Comparison of ENCODE assay signal across 8 cellular contexts in genomic region chr19:4732680-4733114, GRCh38. TPM values are rescaled to one million over a fixed set of nuclear protein-coding genes. Genes with fewer than 3 reads are reported as not detected.
A peak's percentile ranks its signal among the peaks of the same experiment; 100 is the strongest.
DNase-seq lines count a peak whose midpoint lies in the region; ATAC-seq lines count a peak whose summit lies in the region.

No MANE protein-coding gene starts in this region.

- intact Hi-C loops in right cardiac atrium (cut with DNase I): loop anchor here (5.0 kb wide), 2 partner anchors 55 to 70 kb away; no protein-coding TSS in a partner anchor
- intact Hi-C loops in sciatic nerve (cut with DNase I): loop anchor here (10.0 kb wide), 1 partner anchor 62 kb away; the partner anchor contains the start of gene FEM1A

- H3K9me3 ChIP-seq in right cardiac atrium (ENCODE audit: control insufficient read depth, low read length): no peaks in the 10 kb centered on the region

- no peaks in the 10 kb centered on the region for H3K4me1 ChIP-seq in right cardiac atrium (ENCODE audit: control insufficient read depth, insufficient read depth, low read length)

- H3K27me3 ChIP-seq in right cardiac atrium (ENCODE audit: control insufficient read depth, insufficient read depth): no peaks in the 10 kb centered on the region

- H3K4me3 ChIP-seq in right cardiac atrium (ENCODE audit: low read length): no peak overlapping the region

- ATAC-seq in right cardiac atrium (peak; percentile 83 to 89), sciatic nerve (peak; percentile 89), GM18909 (IDR thresholded peaks at IDR 0.05; ENCODE audit: poor library complexity, unreplicated experiment) (no peak), GM18870 (IDR thresholded peaks at IDR 0.05; ENCODE audit: unreplicated experiment) (no peak)

- no peak overlapping the region for H3K27ac ChIP-seq in right cardiac atrium (ENCODE audit: low read length)

- 15% methylated on average over 8 of the region's 8 CpGs for WGBS in right cardiac atrium

- DNase-seq in GM03348 (ENCODE audit: low spot score) (peak; percentile 83), NCI-H1105 (lab: John Stamatoyannopoulos, UW) (peak; percentile 54), SKM-1 (lab: John Stamatoyannopoulos, UW; ENCODE audit: unreplicated experiment) (peak; percentile 48), amniotic epithelial cell (ENCODE audit: low read depth) (peak; percentile 51), right cardiac atrium (peak in 2 of 3 donors; percentile 62 to 69), sciatic nerve (ENCODE audit: low spot score) (no peak)

RNA-seq across cellular contexts. Expression of gene DPP9, which starts 9.1 kb away (rescaled TPM):
- total RNA-seq in right cardiac atrium: 10 to 100 TPM; 35.1 to 43.9 (median 36.9) TPM
- polyA plus RNA-seq in right cardiac atrium: 27.0 TPM
- total RNA-seq in sciatic nerve: 47.7 TPM

RNA-seq across cellular contexts. Expression of gene FEM1A, which starts 58.8 kb away (rescaled TPM):
- 10 to 100 TPM; 23.4 to 28.3 (median 27.9) TPM for total RNA-seq in right cardiac atrium
- 20.1 TPM for polyA plus RNA-seq in right cardiac atrium
- 7.5 TPM for total RNA-seq in sciatic nerve

Comparison
In these comparisons a context has a peak if more than half of its experiments do, and no peak if none do; other contexts are left out.
1. ATAC-seq: peak in right cardiac atrium (2 of 2) and sciatic nerve (single experiment); none in GM18909 (single experiment) and GM18870 (single experiment).